In the genomic region with DNA sequence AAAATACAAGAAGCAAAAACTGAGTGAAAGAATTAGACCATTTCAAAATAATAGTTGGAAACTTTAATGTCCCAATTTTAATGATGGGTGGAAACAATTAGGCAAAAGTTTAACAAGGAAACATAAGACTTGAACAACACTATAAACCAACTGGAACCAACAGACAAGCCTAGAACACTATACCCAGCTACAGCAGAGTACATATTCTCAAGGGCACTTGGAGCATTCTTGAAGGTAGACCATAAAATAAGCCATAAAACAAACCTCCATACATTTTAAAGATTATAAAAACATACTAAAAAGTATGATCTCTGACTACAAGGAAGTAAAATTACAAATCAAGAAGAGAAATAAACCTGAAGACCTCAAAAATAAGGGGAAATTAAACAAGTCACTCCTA, we compare ENCODE assay signal across 36 cellular contexts.
"Had no signal": no experiment of that assay in that cellular context is flagged by ENCODE, and none has a peak within 500 bp of the region (broad histone marks: within the 10 kb centered on the region; RNA-seq: fewer than 3 reads in every experiment).

No MANE protein-coding gene starts in this region.

- ATAC-seq: activated CD8-positive, alpha-beta memory T cell treated with anti-CD3 and anti-CD28 coated beads, Interleukin-2, amount 10 ng/mL, durations not matched to agents 7 days and 5 days; activated CD8-positive, alpha-beta T cell treated with anti-CD3 and anti-CD28 coated beads, Interleukin-2, amount 10 ng/mL, durations not matched to agents 7 days and 5 days; activated naive CD4-positive, alpha-beta T cell treated with anti-CD3 and anti-CD28 coated beads, Interleukin-2, amount 50 U/mL, for 72 hours; body of pancreas had no signal

- H3K4me1 Mint-ChIP-seq: activated B cell treated with CpG ODN at 0.5 μM for 24 hours; activated CD4-positive, alpha-beta memory T cell treated with anti-CD3 and anti-CD28 coated beads, Interleukin-2, amount 10 ng/mL, durations not matched to agents 7 days and 5 days; activated CD4-positive, alpha-beta T cell treated with anti-CD3 and anti-CD28 coated beads, Interleukin-2, amount 10 ng/mL, durations not matched to agents 24 days and 14 days; activated CD8-positive, alpha-beta memory T cell treated with anti-CD3 and anti-CD28 coated beads, Interleukin-2, amount 10 ng/mL, durations not matched to agents 7 days and 5 days; activated naive CD8-positive, alpha-beta T cell treated with anti-CD3 and anti-CD28 coated beads for 36 hours had no signal

- H3K27me3 ChIP-seq: adrenal gland, body of pancreas, brain microvascular endothelial cell, breast epithelium had no signal

- H3K27me3 Mint-ChIP-seq: activated B cell treated with CpG ODN at 0.5 μM for 24 hours; activated CD4-positive, alpha-beta memory T cell treated with anti-CD3 and anti-CD28 coated beads, Interleukin-2, amount 10 ng/mL, durations not matched to agents 7 days and 5 days; activated CD4-positive, alpha-beta T cell treated with anti-CD3 and anti-CD28 coated beads, Interleukin-2, amount 10 ng/mL, durations not matched to agents 24 days and 14 days; activated CD8-positive, alpha-beta memory T cell treated with anti-CD3 and anti-CD28 coated beads, Interleukin-2, amount 10 ng/mL, durations not matched to agents 7 days and 5 days; activated naive CD8-positive, alpha-beta T cell treated with anti-CD3 and anti-CD28 coated beads for 36 hours; activated T-cell treated with anti-CD3 and anti-CD28 coated beads, Interleukin-2, amount 50 U/mL, for 24 hours had no signal

- H3K36me3 ChIP-seq: adrenal gland, brain microvascular endothelial cell, breast epithelium had no signal

- H3K9me3 Mint-ChIP-seq: activated B cell treated with CpG ODN at 0.5 μM for 24 hours; activated CD4-positive, alpha-beta memory T cell treated with anti-CD3 and anti-CD28 coated beads, Interleukin-2, amount 10 ng/mL, durations not matched to agents 7 days and 5 days; activated CD4-positive, alpha-beta T cell treated with anti-CD3 and anti-CD28 coated beads, Interleukin-2, amount 10 ng/mL, durations not matched to agents 24 days and 14 days; activated naive CD4-positive, alpha-beta T cell treated with anti-CD3 and anti-CD28 coated beads for 36 hours; activated naive CD8-positive, alpha-beta T cell treated with anti-CD3 and anti-CD28 coated beads for 36 hours; activated T-cell treated with anti-CD3 and anti-CD28 coated beads, Interleukin-2, amount 50 U/mL, for 24 hours; activated T-helper 2 cell treated with anti-CD3 and anti-CD28 coated beads, Interferon-gamma antibody, Interleukin-2, Interleukin-4, amounts not matched to agents 10 μg/mL and 5 μg/mL and 100 μg/mL, durations not matched to agents 14 hours and 24 hours and 36 hours; T-helper 1 cell treated with Interleukin-12 subunit alpha and Interleukin-12 subunit beta and Interleukin-4 antibody, amounts not matched to agents 30 μg/mL and 1 μg/mL, for 36 hours; T-helper 2 cell treated with Interferon-gamma antibody and Interleukin-4, amounts not matched to agents 5 μg/mL and 100 μg/mL, for 36 hours had no signal

- H3K4me3 ChIP-seq: adrenal gland, body of pancreas, breast epithelium had no signal

- H3K4me3 Mint-ChIP-seq: activated B cell treated with CpG ODN at 0.5 μM for 24 hours; activated CD4-positive, alpha-beta memory T cell treated with anti-CD3 and anti-CD28 coated beads, Interleukin-2, amount 10 ng/mL, durations not matched to agents 7 days and 5 days; activated CD4-positive, alpha-beta T cell treated with anti-CD3 and anti-CD28 coated beads, Interleukin-2, amount 10 ng/mL, durations not matched to agents 24 days and 14 days; activated CD8-positive, alpha-beta memory T cell treated with anti-CD3 and anti-CD28 coated beads, Interleukin-2, amount 10 ng/mL, durations not matched to agents 7 days and 5 days; activated CD8-positive, alpha-beta T cell treated with anti-CD3 and anti-CD28 coated beads, Interleukin-2, amount 10 ng/mL, durations not matched to agents 7 days and 5 days; activated naive CD4-positive, alpha-beta T cell treated with anti-CD3 and anti-CD28 coated beads for 36 hours; activated naive CD8-positive, alpha-beta T cell treated with anti-CD3 and anti-CD28 coated beads for 36 hours; activated T-cell treated with anti-CD3 and anti-CD28 coated beads, Interleukin-2, amount 50 U/mL, for 24 hours; T-helper 1 cell treated with Interleukin-12 subunit alpha and Interleukin-12 subunit beta and Interleukin-4 antibody, amounts not matched to agents 30 μg/mL and 1 μg/mL, for 36 hours; T-helper 2 cell treated with Interferon-gamma antibody and Interleukin-4, amounts not matched to agents 5 μg/mL and 100 μg/mL, for 36 hours had no signal

- H3K27ac Mint-ChIP-seq: activated B cell treated with CpG ODN at 0.5 μM for 24 hours; activated CD4-positive, alpha-beta memory T cell treated with anti-CD3 and anti-CD28 coated beads, Interleukin-2, amount 10 ng/mL, durations not matched to agents 7 days and 5 days; activated CD4-positive, alpha-beta T cell treated with anti-CD3 and anti-CD28 coated beads, Interleukin-2, amount 10 ng/mL, durations not matched to agents 24 days and 14 days; activated CD8-positive, alpha-beta memory T cell treated with anti-CD3 and anti-CD28 coated beads, Interleukin-2, amount 10 ng/mL, durations not matched to agents 7 days and 5 days; activated CD8-positive, alpha-beta T cell treated with anti-CD3 and anti-CD28 coated beads, Interleukin-2, amount 10 ng/mL, durations not matched to agents 7 days and 5 days; activated naive CD4-positive, alpha-beta T cell treated with anti-CD3 and anti-CD28 coated beads for 36 hours; activated naive CD4-positive, alpha-beta T cell treated with anti-CD3 and anti-CD28 coated beads, Interleukin-2, amount 50 U/mL, for 72 hours; activated naive CD8-positive, alpha-beta T cell treated with anti-CD3 and anti-CD28 coated beads for 36 hours; activated T-cell treated with anti-CD3 and anti-CD28 coated beads, Interleukin-2, amount 50 U/mL, for 24 hours; activated T-helper 2 cell treated with anti-CD3 and anti-CD28 coated beads, Interferon-gamma antibody, Interleukin-2, Interleukin-4, amounts not matched to agents 10 μg/mL and 5 μg/mL and 100 μg/mL, durations not matched to agents 14 hours and 24 hours and 36 hours; T-helper 1 cell treated with Interleukin-12 subunit alpha and Interleukin-12 subunit beta and Interleukin-4 antibody, amounts not matched to agents 30 μg/mL and 1 μg/mL, for 36 hours; T-helper 2 cell treated with Interferon-gamma antibody and Interleukin-4, amounts not matched to agents 5 μg/mL and 100 μg/mL, for 36 hours had no signal

- H3K27ac ChIP-seq: adrenal gland, body of pancreas, brain microvascular endothelial cell, breast epithelium, VCaP had no signal

- H3K9me3 ChIP-seq: adrenal gland, body of pancreas, breast epithelium had no signal

- H3K36me3 Mint-ChIP-seq: activated CD8-positive, alpha-beta memory T cell treated with anti-CD3 and anti-CD28 coated beads, Interleukin-2, amount 10 ng/mL, durations not matched to agents 7 days and 5 days; activated naive CD4-positive, alpha-beta T cell treated with anti-CD3 and anti-CD28 coated beads, Interleukin-2, amount 50 U/mL, for 72 hours; activated naive CD8-positive, alpha-beta T cell treated with anti-CD3 and anti-CD28 coated beads for 36 hours had no signal

- DNase-seq: activated B cell treated with CpG ODN at 0.5 μM for 24 hours; activated CD4-positive, alpha-beta memory T cell treated with anti-CD3 and anti-CD28 coated beads, Interleukin-2, amount 10 ng/mL, durations not matched to agents 7 days and 5 days; activated CD4-positive, alpha-beta T cell treated with anti-CD3 and anti-CD28 coated beads for 4 hours; activated CD4-positive, alpha-beta T cell treated with anti-CD3 and anti-CD28 coated beads, Interleukin-2, amount 10 ng/mL, durations not matched to agents 24 days and 14 days; activated CD4-positive, alpha-beta T cell treated with anti-CD3 and anti-CD28 coated beads, Interleukin-2, amount 50 U/mL, for 1 hour; activated CD4-positive, alpha-beta T cell treated with anti-CD3 and anti-CD28 coated beads, Interleukin-2, amount 50 U/mL, for 4 hours; activated CD4-positive, CD25-positive, alpha-beta regulatory T cell treated with anti-CD3 and anti-CD28 coated beads, Interleukin-2, amount 50 U/mL, for 72 hours; activated CD8-positive, alpha-beta memory T cell treated with anti-CD3 and anti-CD28 coated beads for 24 hours; activated CD8-positive, alpha-beta memory T cell treated with anti-CD3 and anti-CD28 coated beads, Interleukin-2, amount 10 ng/mL, durations not matched to agents 7 days and 5 days; activated CD8-positive, alpha-beta memory T cell treated with anti-CD3 and anti-CD28 coated beads, Interleukin-2, amount 50 U/mL, for 48 hours; activated CD8-positive, alpha-beta T cell treated with anti-CD3 and anti-CD28 coated beads, Interleukin-2, amount 10 ng/mL, durations not matched to agents 7 days and 5 days; activated effector memory CD4-positive, alpha-beta T cell treated with Interleukin-2 at 50 U/mL for 16 hours; activated gamma-delta T cell treated with Interleukin-2 at 50 U/mL for 16 hours; activated naive CD4-positive, alpha-beta T cell; activated naive CD4-positive, alpha-beta T cell treated with anti-CD3 and anti-CD28 coated beads for 36 hours; activated naive CD4-positive, alpha-beta T cell treated with anti-CD3 and anti-CD28 coated beads, Interleukin-2, amount 50 U/mL, for 16 hours; activated naive CD8-positive, alpha-beta T cell treated with anti-CD3 and anti-CD28 coated beads for 36 hours; activated T-cell treated with anti-CD3 and anti-CD28 coated beads, Interleukin-2, amount 50 U/mL, for 24 hours; activated T-cell treated with anti-CD3 and anti-CD28 coated beads, Interleukin-2, amount 50 U/mL, for 48 hours; adrenal gland; amniotic stem cell; aorta; body of pancreas; brain microvascular endothelial cell; central memory CD4-positive, alpha-beta T cell; T-helper 1 cell; T-helper 2 cell; T-helper 9 cell had no signal

- H3K4me1 ChIP-seq: adrenal gland, body of pancreas, breast epithelium had no signal

- FAIRE-seq: astrocyte, TTC549 had no signal
